In the genomic region with DNA sequence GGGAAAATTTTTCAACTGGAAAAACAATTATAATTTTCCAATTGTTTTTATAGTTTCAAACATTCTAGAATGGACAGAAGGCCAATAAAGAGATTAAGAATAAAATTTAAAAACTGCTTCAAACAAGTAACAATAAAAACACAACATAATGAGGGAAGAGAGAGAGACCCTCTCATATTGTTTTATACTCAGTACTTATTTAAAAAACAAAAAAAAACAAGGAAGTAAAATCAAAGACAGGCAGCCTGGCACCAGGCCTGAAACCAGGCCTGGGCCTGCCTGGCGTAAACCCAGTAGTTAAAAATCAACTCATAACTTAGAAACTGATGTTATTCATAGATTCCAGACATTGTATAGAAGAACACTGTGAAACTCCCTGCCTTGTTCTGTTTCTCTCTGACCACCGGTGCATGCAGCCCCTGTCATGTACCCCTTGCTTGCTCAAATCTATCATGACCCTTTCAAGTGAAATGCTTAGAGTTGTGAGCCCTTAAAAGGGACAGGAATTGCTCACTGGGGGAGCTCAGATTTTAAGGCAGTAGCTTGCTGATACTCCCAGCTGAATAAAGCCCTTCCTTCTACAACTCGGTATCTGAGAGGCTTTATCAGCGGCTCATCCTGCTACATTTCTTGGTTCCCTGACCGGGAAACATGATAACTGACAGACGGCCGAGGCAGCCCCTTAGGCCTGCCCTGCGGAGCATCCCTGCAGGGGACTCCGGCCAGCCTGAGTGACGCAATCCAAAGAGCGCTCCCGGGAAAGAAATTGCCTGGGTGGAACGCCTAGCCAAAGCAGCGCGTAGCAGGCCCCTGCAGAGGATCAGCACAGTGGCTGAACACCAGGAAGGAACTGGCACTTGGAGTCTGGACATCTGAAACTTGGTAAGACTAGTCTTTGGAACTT, we compare ENCODE assay signal across 7 cellular contexts.
DNase-seq lines count a peak whose midpoint lies in the region; ATAC-seq and TF ChIP-seq lines count a peak whose summit lies in the region.
"Not testable (repeated sequence)": the region's sequence is repeated elsewhere in the genome, so short reads cannot be mapped to it uniquely, and the experiment has no call there.

No MANE protein-coding gene starts in this region.

- H3K36me3 ChIP-seq in OCI-LY3 (replicated peaks; ENCODE audit: low read depth, low read length); psoas muscle (ENCODE audit: insufficient read depth in 1 of 2, low read depth in 1 of 2): not testable (repeated sequence)

- not testable (repeated sequence) for TF ChIP-seq CTCF in OCI-LY3 (IDR thresholded peaks at IDR 0.05; ENCODE audit: low read depth, low read length); psoas muscle (IDR thresholded peaks at IDR 0.05)

- H4K20me1 ChIP-seq in OCI-LY3 (ENCODE audit: insufficient read depth, low read length): not testable (repeated sequence)

- H3K9ac ChIP-seq in OCI-LY3 (ENCODE audit: low read length): not testable (repeated sequence)

- H3K4me1 ChIP-seq in OCI-LY3 (ENCODE audit: low read length): peaks cover 16% of the 10 kb centered on the region
- not testable (repeated sequence) for H3K4me1 ChIP-seq in psoas muscle

- not testable (repeated sequence) for H3K4me3 ChIP-seq in OCI-LY3 (ENCODE audit: low read length); psoas muscle

- not testable (repeated sequence) for H3K79me2 ChIP-seq in OCI-LY3 (ENCODE audit: low read length)

- not testable (repeated sequence) for H3K27me3 ChIP-seq in OCI-LY3 (ENCODE audit: low read depth, low read length); psoas muscle (ENCODE audit: insufficient read depth in 3 of 3, low read length in 2 of 3)

- H3K4me2 ChIP-seq in OCI-LY3 (ENCODE audit: low read length): peak overlapping the region; percentile 32

- 64 to 84% methylated on average over 15 of the region's 15 CpGs; no CpG with 5 or more reads in 1 of the 3 donors for WGBS in psoas muscle, 3 donors

- ATAC-seq in Right ventricle myocardium superior (ENCODE audit: poor library complexity): peak; percentile 65
- not testable (repeated sequence) for ATAC-seq in psoas muscle

- DNase-seq in EL (peak; percentile 2), brain pericyte (ENCODE audit: low read depth, low spot score) (peak; percentile 10), Right ventricle myocardium superior (peak; percentile 66), left kidney (ENCODE audit: low read depth, low spot score) (peak; percentile 24), psoas muscle (peak; percentile 3 to 9)
- DNase-seq in epithelial cell of prostate (ENCODE audit: low read depth, low spot score): not testable (repeated sequence)

- H2AFZ ChIP-seq in OCI-LY3 (ENCODE audit: low read depth, low read length): not testable (repeated sequence)

- H3K27ac ChIP-seq in OCI-LY3 (ENCODE audit: low read length) (peak overlapping the region; percentile 50), epithelial cell of prostate (peak overlapping the region; percentile 50)
- not testable (repeated sequence) for H3K27ac ChIP-seq in psoas muscle

- intact Hi-C loops in Right ventricle myocardium superior (cut with DNase I); psoas muscle (cut with DNase I): not testable (repeated sequence)

- not testable (repeated sequence) for H3K9me3 ChIP-seq in OCI-LY3 (ENCODE audit: insufficient read depth, low read length); psoas muscle
